Comparison of ENCODE assay signal across 19 cellular contexts in genomic region chr13:98632971-98633370, GRCh38.
DNase-seq lines count a peak whose midpoint lies in the region; TF ChIP-seq lines count a peak whose summit lies in the region.
"Had no signal": no experiment of that assay in that cellular context is flagged by ENCODE, and none has a peak within 500 bp of the region (broad histone marks: within the 10 kb centered on the region; RNA-seq: fewer than 3 reads in every experiment).

No MANE protein-coding gene starts in this region.

- H3K4me3 ChIP-seq in cardiac fibroblast (replicated peaks in 1 of 2; ENCODE audit: low read depth in 2 of 2, low read length in 2 of 2): no peak overlapping the region
- H3K4me3 ChIP-seq: colonic mucosa, ovary had no signal

- no peak for TF ChIP-seq CTCF in cardiac fibroblast (IDR thresholded peaks at IDR 0.05; ENCODE audit: low read depth, low read length)

- DNase-seq in GM03348 (ENCODE audit: low spot score) (peak; percentile 28), NOMO-1 treated with DMSO at 0.1 percent for 48 hours (lab: John Stamatoyannopoulos, UW; ENCODE audit: unreplicated experiment) (peak; percentile 42), cardiac fibroblast (ENCODE audit: low read depth in 2 of 2) (peak; percentile 12 to 22), pons (ENCODE audit: low spot score) (peak; percentile 19), hepatic stellate cell (ENCODE audit: low spot score) (no peak), NCI-H1092 (lab: John Stamatoyannopoulos, UW) (no peak)
- DNase-seq in stimulated activated CD4-positive, alpha-beta T cell treated with anti-CD3 and anti-CD28 coated beads, Interleukin-2, amount 100 ng/mL, for 24 hours: no peak
- DNase-seq: activated CD4-positive, alpha-beta T cell treated with anti-CD3 and anti-CD28 coated beads for 4 hours; activated effector memory CD4-positive, alpha-beta T cell treated with anti-CD3 and anti-CD28 coated beads, Interleukin-2, amount 50 U/mL, for 16 hours; amygdala; colonic mucosa; NCI-H1694 treated with DMSO at 0.1 percent for 48 hours; NCI-H446 treated with DMSO at 0.1 percent for 48 hours; NK-92 treated with Interleukin-12 subunit alpha and Interleukin-12 subunit beta, amount 100 ng/mL, for 24 hours; ovary; Right ventricle myocardium superior; stimulated activated CD4-positive, alpha-beta T cell treated with anti-CD3 and anti-CD28 coated beads, Interleukin-4, amount 100 ng/mL, for 24 hours; substantia nigra; T-helper 9 cell had no signal

Comparison
In these comparisons a context has a peak if more than half of its experiments do, and no peak if none do; other contexts are left out.
1. DNase-seq: peak in GM03348 (single experiment), NOMO-1 treated with DMSO at 0.1 percent for 48 hours (single experiment), cardiac fibroblast (2 of 2) and pons (single experiment); none in stimulated activated CD4-positive, alpha-beta T cell treated with anti-CD3 and anti-CD28 coated beads, Interleukin-2, amount 100 ng/mL, for 24 hours (0 of 2), hepatic stellate cell (single experiment) and NCI-H1092 (single experiment).